15 cellular contexts compared by ENCODE assay signal in genomic region chr3:12294885-12295580, GRCh38. TPM values are rescaled to one million over a fixed set of nuclear protein-coding genes. Genes with fewer than 3 reads are reported as not detected.
DNase-seq lines count a peak whose midpoint lies in the region; ATAC-seq and TF ChIP-seq lines count a peak whose summit lies in the region.
"Had no signal": no experiment of that assay in that cellular context is flagged by ENCODE, and none has a peak within 500 bp of the region (broad histone marks: within the 10 kb centered on the region; RNA-seq: fewer than 3 reads in every experiment).

No MANE protein-coding gene starts in this region.

- no TSS peak for BruUV-seq in OCI-LY7 (replicated peaks; lab: Mats Ljungman, UMichigan)

- DNase-seq in astrocyte of the cerebellum (ENCODE audit: low read depth) (peak; percentile 62), glomerular visceral epithelial cell (ENCODE audit: extremely low spot score) (peak; percentile 46), OCI-LY7 (ENCODE audit: low spot score) (no peak), hypothalamus (lab: John Stamatoyannopoulos, UW) (no peak)
- DNase-seq: activated CD8-positive, alpha-beta memory T cell treated with anti-CD3 and anti-CD28 coated beads for 24 hours; activated effector memory CD4-positive, alpha-beta T cell treated with Interleukin-2 at 50 U/mL for 16 hours; central memory CD4-positive, alpha-beta T cell; NCI-H1694; NCI-H524 treated with DMSO at 0.1 percent for 48 hours; transverse colon had no signal

- ATAC-seq in GM18868 (IDR thresholded peaks at IDR 0.05; ENCODE audit: unreplicated experiment), result no peak
- no peak for ATAC-seq in GM19324 (IDR thresholded peaks at IDR 0.05; ENCODE audit: low FRiP score, unreplicated experiment)

- H3K9me3 ChIP-seq in HEK293 (ENCODE audit: control insufficient read depth, insufficient read depth, low read depth, low read length) (no peaks in the 10 kb centered on the region), OCI-LY7 (ENCODE audit: low read length) (no peaks in the 10 kb centered on the region)
- H3K9me3 ChIP-seq: transverse colon had no signal

- intact Hi-C loops in OCI-LY7 (cut with micrococcal nuclease; ENCODE audit: unreplicated experiment), result no loop called here

- H3K4me1 ChIP-seq in ACC112 (ENCODE audit: control insufficient read depth, insufficient read depth, low read length, unreplicated experiment) (peaks cover 33% of the 10 kb centered on the region), HEK293 (ENCODE audit: control insufficient read depth, insufficient read depth, low read length) (peaks cover 4% of the 10 kb centered on the region; the same call in 1 of the 2 replicates), OCI-LY7 (ENCODE audit: insufficient read depth, low read length, poor library complexity, severe bottlenecking) (no peaks in the 10 kb centered on the region)
- H3K4me1 ChIP-seq: parathyroid adenoma had no signal

- H3K79me2 ChIP-seq in ACC112 (ENCODE audit: control insufficient read depth, insufficient read depth, low read length, unreplicated experiment), result peaks cover 56% of the 10 kb centered on the region
- no peaks in the 10 kb centered on the region for H3K79me2 ChIP-seq in OCI-LY7 (ENCODE audit: insufficient read depth, low read depth, low read length)
- H3K79me2 ChIP-seq: parathyroid adenoma had no signal

- H2AFZ ChIP-seq in ACC112 (ENCODE audit: low read length, unreplicated experiment) (peak overlapping the region; percentile 20), OCI-LY7 (ENCODE audit: low read length) (no peak overlapping the region)
- H2AFZ ChIP-seq: parathyroid adenoma had no signal

- no peaks in the 10 kb centered on the region for H3K9me2 ChIP-seq in OCI-LY7 (ENCODE audit: insufficient read depth, low read length)

- no peaks in the 10 kb centered on the region for H4K20me1 ChIP-seq in OCI-LY7 (ENCODE audit: insufficient read depth, low read length)

- no peaks in the 10 kb centered on the region for H3K27me3 ChIP-seq in ACC112 (ENCODE audit: insufficient read depth, low read length)
- H3K27me3 ChIP-seq: transverse colon had no signal

- POLR2A ChIA-PET in HEK293 (lab: Yijun Ruan, JAX), result no interaction called here
- POLR2A ChIA-PET in OCI-LY7 (lab: Charles Lee), result no interaction called here

- H3K36me3 ChIP-seq in ACC112 (ENCODE audit: insufficient read depth, low read length) (no peaks in the 10 kb centered on the region), HEK293 (ENCODE audit: control insufficient read depth in 2 of 2, insufficient read depth in 1 of 2, low read length in 2 of 2) (no peaks in the 10 kb centered on the region), OCI-LY7 (ENCODE audit: insufficient read depth, low read length) (no peaks in the 10 kb centered on the region)
- H3K36me3 ChIP-seq: transverse colon had no signal

- CTCF ChIA-PET in HEK293 (lab: Yijun Ruan, JAX) (interaction anchor here (0.7 kb wide), 1 partner anchor 634 kb away, joined by 3 read pairs; no protein-coding TSS in a partner anchor), OCI-LY7 (lab: Charles Lee; ENCODE audit: unreplicated experiment) (no interaction called here)

- TF ChIP-seq CTCF in HEK293 (tag by site-specific recombination; IDR thresholded peaks at IDR 0.05) (no peak), astrocyte of the cerebellum (IDR thresholded peaks at IDR 0.05; ENCODE audit: low read depth, low read length, missing control alignments) (no peak), OCI-LY7 (conservative IDR thresholded peaks at IDR 0.05; ENCODE audit: low read length) (no peak)

- H3K27ac ChIP-seq in ACC112 (ENCODE audit: low read depth, low read length) (peak overlapping the region; percentile 90), HEK293 (ENCODE audit: extremely low read depth, low read depth, low read length) (no peak overlapping the region), OCI-LY7 (ENCODE audit: low read depth, low read length, poor library complexity, severe bottlenecking) (no peak overlapping the region)
- H3K27ac ChIP-seq: parathyroid adenoma had no signal

- in situ Hi-C loops in astrocyte of the cerebellum (cut with HindIII; ENCODE audit: low sequenced_read_pairs), result loop anchor here (5.0 kb wide), 1 partner anchor 58 kb away; no protein-coding TSS in a partner anchor

- no peak overlapping the region for H3K4me2 ChIP-seq in OCI-LY7 (ENCODE audit: low read length)

- H3K4me3 ChIP-seq in ACC112 (ENCODE audit: low read depth, low read length) (peak overlapping the region; percentile 62), HEK293 (ENCODE audit: low read depth, low read length) (no peak overlapping the region), astrocyte of the cerebellum (ENCODE audit: low read depth, low read length) (no peak overlapping the region), OCI-LY7 (ENCODE audit: low read depth, low read length, poor library complexity, severe bottlenecking) (no peak overlapping the region)
- H3K4me3 ChIP-seq: transverse colon had no signal

TF ChIP-seq in HEK293, 187 proteins besides CTCF, POLR2A, EP300 and RAD21:
- TF ChIP-seq ZNF133 (tag by site-specific recombination; IDR thresholded peaks at IDR 0.05) (no peak), ZNF350 (tag by site-specific recombination; IDR thresholded peaks at IDR 0.05) (no peak), ZNF660 (tag by site-specific recombination; IDR thresholded peaks at IDR 0.05) (peak; percentile 75), PRDM6 (tag by site-specific recombination; IDR thresholded peaks at IDR 0.05) (peak; percentile 36; the same call in 1 of the 2 replicates), ZBTB11 (tag by site-specific recombination; conservative IDR thresholded peaks at IDR 0.05; ENCODE audit: low read depth) (no peak), ZNF112 (tag by site-specific recombination; IDR thresholded peaks at IDR 0.05) (no peak)

RNA-seq across cellular contexts. Expression of gene PPARG, which starts 6.2 kb away (rescaled TPM):
- not detected in 2 replicates for total RNA-seq in OCI-LY7 (2014; rRNA removed; shearing (Covaris generic))
- total RNA-seq in OCI-LY7 (2022), result not detected in 2 replicates

Comparison
In these comparisons a context has a peak if more than half of its experiments do, and no peak if none do; other contexts are left out.
1. DNase-seq: peak in astrocyte of the cerebellum (single experiment) and glomerular visceral epithelial cell (single experiment); none in OCI-LY7 (single experiment) and hypothalamus (0 of 51).